ENCODE assay signal across 9 cellular contexts in genomic region chr4:93908778-93909177, GRCh38.
"Had no signal": no experiment of that assay in that cellular context is flagged by ENCODE, and none has a peak within 500 bp of the region (broad histone marks: within the 10 kb centered on the region; RNA-seq: fewer than 3 reads in every experiment).

No MANE protein-coding gene starts in this region.

- H2AFZ ChIP-seq: GM23248, GM23338 had no signal

- H3K4me2 ChIP-seq: GM23338 had no signal

- H3K36me3 ChIP-seq: HAP-1 had no signal

- H3K4me3 ChIP-seq: GM23248, GM23338, HAP-1 had no signal

- H3K9me3 ChIP-seq: HAP-1 had no signal

- ATAC-seq: GM23338, HCT116 had no signal

- DNase-seq: GM23248, GOT3, H7, H9, HCEC 1CT, HFFc6 had no signal

- H3K9ac ChIP-seq: GM23248 had no signal

- H3K4me1 ChIP-seq: HAP-1 had no signal

- H3K27ac ChIP-seq: GM23248 had no signal
